Comparison of ENCODE assay signal across 29 cellular contexts in the genomic region with DNA sequence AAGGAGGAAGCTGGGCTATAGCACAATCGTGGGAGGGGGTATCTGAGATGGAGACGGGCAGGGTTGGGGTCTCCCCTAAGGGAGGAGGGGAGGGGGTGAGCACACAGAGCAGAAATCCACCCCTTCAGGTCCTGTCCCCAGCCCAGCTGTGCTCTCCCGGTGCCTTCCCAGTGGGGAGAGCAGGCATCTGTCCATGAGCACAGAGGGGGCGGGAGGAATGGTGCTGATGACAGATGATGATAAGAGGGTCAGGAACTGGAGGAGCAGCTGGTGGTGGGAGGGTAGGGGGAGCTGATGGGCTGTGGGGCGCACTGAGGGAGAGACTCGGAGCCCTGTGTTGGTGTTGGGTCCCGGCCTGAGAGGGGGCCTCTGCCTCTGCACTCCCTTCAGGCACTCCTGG. TPM values are rescaled to one million over a fixed set of nuclear protein-coding genes. Genes with fewer than 3 reads are reported as not detected.
"Had no signal": no experiment of that assay in that cellular context is flagged by ENCODE, and none has a peak within 500 bp of the region (broad histone marks: within the 10 kb centered on the region; RNA-seq: fewer than 3 reads in every experiment).

No MANE protein-coding gene starts in this region.

- H3K27ac Mint-ChIP-seq: activated naive CD8-positive, alpha-beta T cell treated with anti-CD3 and anti-CD28 coated beads for 36 hours; naive B cell; stimulated activated memory B cell treated with anti-CD40 and anti-IgM and Interleukin-4, amounts not matched to agents 10 μg/mL and 1 μg/mL and 100 μg/mL, for 72 hours had no signal

- H3K36me3 ChIP-seq: right lobe of liver, transverse colon, uterus had no signal

- H3K27ac ChIP-seq: foreskin keratinocyte, right lobe of liver, transverse colon, uterus had no signal

- H3K4me1 Mint-ChIP-seq: activated naive CD8-positive, alpha-beta T cell treated with anti-CD3 and anti-CD28 coated beads for 36 hours; naive B cell had no signal

- H3K9me3 Mint-ChIP-seq: activated naive CD8-positive, alpha-beta T cell treated with anti-CD3 and anti-CD28 coated beads for 36 hours; naive B cell; stimulated activated memory B cell treated with anti-CD40 and anti-IgM and Interleukin-4, amounts not matched to agents 10 μg/mL and 1 μg/mL and 100 μg/mL, for 72 hours had no signal

- H3K4me3 Mint-ChIP-seq: activated naive CD8-positive, alpha-beta T cell treated with anti-CD3 and anti-CD28 coated beads for 36 hours; naive B cell; stimulated activated memory B cell treated with anti-CD40 and anti-IgM and Interleukin-4, amounts not matched to agents 10 μg/mL and 1 μg/mL and 100 μg/mL, for 72 hours had no signal

- H3K4me1 ChIP-seq: foreskin keratinocyte, right lobe of liver, transverse colon, uterus had no signal

- H3K36me3 Mint-ChIP-seq: activated naive CD8-positive, alpha-beta T cell treated with anti-CD3 and anti-CD28 coated beads for 36 hours; naive B cell; stimulated activated memory B cell treated with anti-CD40 and anti-IgM and Interleukin-4, amounts not matched to agents 10 μg/mL and 1 μg/mL and 100 μg/mL, for 72 hours had no signal

- DNase-seq: activated CD4-positive, alpha-beta T cell treated with anti-CD3 and anti-CD28 coated beads for 4 hours; activated CD4-positive, alpha-beta T cell treated with anti-CD3 and anti-CD28 coated beads, Interleukin-2, amount 50 U/mL, for 48 hours; activated CD4-positive, CD25-positive, alpha-beta regulatory T cell; activated CD8-positive, alpha-beta memory T cell treated with anti-CD3 and anti-CD28 coated beads, Interleukin-2, amount 50 U/mL, for 48 hours; activated naive CD4-positive, alpha-beta T cell treated with Interleukin-2 at 50 U/mL for 16 hours; activated naive CD8-positive, alpha-beta T cell treated with anti-CD3 and anti-CD28 coated beads for 36 hours; activated T-cell treated with anti-CD3 and anti-CD28 coated beads, Interleukin-2, amount 50 U/mL, for 48 hours; central memory CD4-positive, alpha-beta T cell; dermis blood vessel endothelial cell; effector CD8-positive, alpha-beta T cell; erythroblast; foreskin keratinocyte; kidney; naive B cell; occipital lobe; posterior cingulate gyrus; right lobe of liver; stimulated activated CD4-positive, alpha-beta T cell treated with anti-CD3 and anti-CD28 coated beads, Interleukin-15, amount 100 ng/mL, for 24 hours; transverse colon; uterus had no signal

- H3K4me2 ChIP-seq: smooth muscle cell had no signal

- H3K9me3 ChIP-seq: right lobe of liver, transverse colon, uterus had no signal

- ATAC-seq: foreskin keratinocyte; left lobe of liver; stimulated activated memory B cell treated with anti-CD40 and anti-IgM and Interleukin-4, amounts not matched to agents 10 μg/mL and 1 μg/mL and 100 μg/mL, for 72 hours had no signal

- H3K4me3 ChIP-seq: lung, right lobe of liver, smooth muscle cell, transverse colon, uterus had no signal

RNA-seq across cellular contexts. Expression of a gene that starts 8.6 kb away (rescaled TPM):
- total RNA-seq: activated CD8-positive, alpha-beta memory T cell treated with anti-CD3 and anti-CD28 coated beads for 36 hours; activated naive CD8-positive, alpha-beta T cell treated with anti-CD3 and anti-CD28 coated beads for 36 hours; dermis blood vessel endothelial cell; foreskin keratinocyte; glomerular endothelial cell; kidney; left lobe of liver; mesenteric fat pad; mucosa of gallbladder; transverse colon had no signal
- polyA plus RNA-seq: foreskin keratinocyte, lung had no signal

RNA-seq across cellular contexts. Expression of a gene that starts 31.3 kb away (rescaled TPM):
- total RNA-seq: activated CD8-positive, alpha-beta memory T cell treated with anti-CD3 and anti-CD28 coated beads for 36 hours; activated naive CD8-positive, alpha-beta T cell treated with anti-CD3 and anti-CD28 coated beads for 36 hours had no signal
- polyA plus RNA-seq: neural cell had no signal
